1 cellular context compared by ENCODE assay signal in the genomic region with DNA sequence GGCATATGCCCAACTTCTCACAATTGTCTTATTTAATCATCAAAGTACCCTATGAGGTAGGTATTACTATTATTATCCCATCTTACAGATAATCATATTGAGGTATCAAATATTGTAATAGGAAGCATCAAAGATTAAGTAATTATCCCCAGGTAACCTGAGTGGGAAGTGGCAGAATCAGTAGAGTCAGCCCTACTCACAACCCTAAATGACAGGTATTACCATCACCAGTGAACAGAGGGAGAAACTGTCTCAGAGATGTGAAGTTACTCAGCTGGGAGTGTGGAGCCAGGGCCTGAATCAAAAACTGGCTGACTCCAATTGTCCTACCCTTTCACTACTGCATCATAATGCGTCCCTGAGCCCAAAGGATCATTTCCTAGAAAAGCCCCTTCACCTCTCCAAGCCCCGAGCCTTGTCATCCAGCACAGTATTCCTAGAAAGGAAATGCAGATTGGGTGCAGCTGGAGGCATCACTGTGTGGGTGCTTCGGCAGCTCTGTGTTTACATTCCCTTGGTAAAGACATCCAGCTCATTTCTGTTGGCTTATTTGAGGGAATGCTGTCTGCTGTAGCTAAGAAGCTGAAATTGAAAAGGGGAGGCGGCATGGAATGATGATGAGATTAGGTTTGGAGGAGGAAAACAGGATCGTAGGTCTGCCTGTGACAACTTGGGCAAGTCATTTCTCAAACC.
A peak's percentile ranks its signal among the peaks of the same experiment; 100 is the strongest.
TF ChIP-seq lines count a peak whose summit lies in the region.

No MANE protein-coding gene starts in this region.

TF ChIP-seq in IMR-90, 13 proteins besides CTCF, POLR2A, EP300 and RAD21 (continued from another document):
- TF ChIP-seq NFE2L2 (IDR thresholded peaks at IDR 0.05; ENCODE audit: low read depth, low read length) = no peak
- TF ChIP-seq CEBPB (IDR thresholded peaks at IDR 0.05; ENCODE audit: low read depth, low read length) = no peak
- no peak for TF ChIP-seq MXI1 (IDR thresholded peaks at IDR 0.05; ENCODE audit: borderline replicate concordance, low read depth, low read length)
- TF ChIP-seq MAFK (IDR thresholded peaks at IDR 0.05; ENCODE audit: low read depth, low read length) = no peak
- peak; percentile 77 for TF ChIP-seq RCOR1 (IDR thresholded peaks at IDR 0.05; ENCODE audit: insufficient replicate concordance, low read length)
- no peak for TF ChIP-seq SMC3 (IDR thresholded peaks at IDR 0.05; ENCODE audit: low read depth, low read length)
